In genomic region chr9:136082496-136083361, GRCh38 we compare ENCODE assay signal across 20 cellular contexts. TPM values are rescaled to one million over a fixed set of nuclear protein-coding genes. Genes with fewer than 3 reads are reported as not detected.
DNase-seq lines count a peak whose midpoint lies in the region; ATAC-seq and TF ChIP-seq lines count a peak whose summit lies in the region.
"Had no signal": no experiment of that assay in that cellular context is flagged by ENCODE, and none has a peak within 500 bp of the region (broad histone marks: within the 10 kb centered on the region; RNA-seq: fewer than 3 reads in every experiment).

No MANE protein-coding gene starts in this region.

- H3K27me3 Mint-ChIP-seq in activated T-cell treated with anti-CD3 and anti-CD28 coated beads, Interleukin-2, amount 50 U/mL, for 4 hours (ENCODE audit: low read depth), result no peaks in the 10 kb centered on the region
- H3K27me3 Mint-ChIP-seq: activated CD4-positive, alpha-beta memory T cell treated with anti-CD3 and anti-CD28 coated beads, Interleukin-2, amount 10 ng/mL, durations not matched to agents 7 days and 5 days; progenitor cell of endocrine pancreas; stimulated activated naive CD8-positive, alpha-beta T cell treated with anti-CD3 and anti-CD28 coated beads, Interleukin-15, amount 100 ng/mL, for 72 hours had no signal

- 64% methylated on average over 12 of the region's 34 CpGs; no CpG with 5 or more reads in 1 of the 2 donors for WGBS in gastroesophageal sphincter (ENCODE audit: low coverage in 1 of 2), 2 donors

- POLR2A ChIA-PET in RWPE1 (lab: Yijun Ruan, JAX; ENCODE audit: low non-redundant PET), result no interaction called here

- DNase-seq in Daoy (ENCODE audit: low read depth) (peak; percentile 4), RWPE1 (ENCODE audit: low spot score) (no peak), NCI-H1694 treated with DMSO at 0.1 percent for 48 hours (lab: John Stamatoyannopoulos, UW) (no peak), GF-D8 (lab: John Stamatoyannopoulos, UW) (no peak)
- DNase-seq in activated T-cell treated with anti-CD3 and anti-CD28 coated beads, Interleukin-2, amount 50 U/mL, for 4 hours, result no peak
- DNase-seq: activated CD4-positive, alpha-beta memory T cell treated with anti-CD3 and anti-CD28 coated beads, Interleukin-2, amount 10 ng/mL, durations not matched to agents 7 days and 5 days; activated naive CD4-positive, alpha-beta T cell treated with anti-CD3 and anti-CD28 coated beads for 36 hours; central memory CD4-positive, alpha-beta T cell; MM.1S; natural killer cell; NCI-H187; NCI-H446; stimulated activated CD4-positive, alpha-beta T cell treated with anti-CD3 and anti-CD28 coated beads, Interleukin-2, amount 100 ng/mL, for 48 hours; stimulated activated naive CD8-positive, alpha-beta T cell treated with anti-CD3 and anti-CD28 coated beads, Interleukin-15, amount 100 ng/mL, for 72 hours; transverse colon had no signal

- TF ChIP-seq POLR2A in gastroesophageal sphincter (IDR thresholded peaks at IDR 0.05), result no peak

- H3K9ac ChIP-seq in rectal smooth muscle tissue (ENCODE audit: low read length), result no peak overlapping the region

- no peak for ATAC-seq in gastroesophageal sphincter
- ATAC-seq in activated T-cell treated with anti-CD3 and anti-CD28 coated beads, Interleukin-2, amount 50 U/mL, for 4 hours, result no peak
- ATAC-seq: natural killer cell; Panc1; stimulated activated naive CD8-positive, alpha-beta T cell treated with anti-CD3 and anti-CD28 coated beads, Interleukin-15, amount 100 ng/mL, for 72 hours had no signal

- peaks cover 10 to 100% (median 72%) of the 10 kb centered on the region in 3 donors for H3K4me1 ChIP-seq in gastroesophageal sphincter
- H3K4me1 ChIP-seq in rectal smooth muscle tissue (ENCODE audit: control insufficient read depth, insufficient read depth, low read length), result peaks cover 52% of the 10 kb centered on the region

- H3K27me3 ChIP-seq in gastroesophageal sphincter (no peaks in the 10 kb centered on the region), rectal smooth muscle tissue (ENCODE audit: control insufficient read depth, insufficient read depth, low read length) (no peaks in the 10 kb centered on the region)
- H3K27me3 ChIP-seq: transverse colon had no signal

- no peaks in the 10 kb centered on the region for H3K9me3 ChIP-seq in gastroesophageal sphincter
- H3K9me3 ChIP-seq: transverse colon had no signal

- H3K36me3 Mint-ChIP-seq in activated T-cell treated with anti-CD3 and anti-CD28 coated beads, Interleukin-2, amount 50 U/mL, for 4 hours (ENCODE audit: insufficient read depth), result peaks cover 2% of the 10 kb centered on the region
- H3K36me3 Mint-ChIP-seq: natural killer cell had no signal

- peaks cover 0 to 14% of the 10 kb centered on the region in 2 donors for H3K36me3 ChIP-seq in gastroesophageal sphincter
- no peaks in the 10 kb centered on the region for H3K36me3 ChIP-seq in rectal smooth muscle tissue (ENCODE audit: control insufficient read depth, insufficient read depth, low read length)
- H3K36me3 ChIP-seq: transverse colon had no signal

- H3K9me3 Mint-ChIP-seq in activated T-cell treated with anti-CD3 and anti-CD28 coated beads, Interleukin-2, amount 50 U/mL, for 4 hours, result no peaks in the 10 kb centered on the region
- H3K9me3 Mint-ChIP-seq: activated CD4-positive, alpha-beta memory T cell treated with anti-CD3 and anti-CD28 coated beads, Interleukin-2, amount 10 ng/mL, durations not matched to agents 7 days and 5 days; activated naive CD4-positive, alpha-beta T cell treated with anti-CD3 and anti-CD28 coated beads for 36 hours; natural killer cell; stimulated activated naive CD8-positive, alpha-beta T cell treated with anti-CD3 and anti-CD28 coated beads, Interleukin-15, amount 100 ng/mL, for 72 hours had no signal

- H3K4me3 ChIP-seq in gastroesophageal sphincter (no peak overlapping the region), rectal smooth muscle tissue (ENCODE audit: low read length) (no peak overlapping the region)
- H3K4me3 ChIP-seq: smooth muscle cell, transverse colon had no signal

- TF ChIP-seq EP300 in gastroesophageal sphincter (IDR thresholded peaks at IDR 0.05), result no peak

- TF ChIP-seq CTCF in RWPE1 (conservative IDR thresholded peaks at IDR 0.05; ENCODE audit: low read depth) (no peak), gastroesophageal sphincter (IDR thresholded peaks at IDR 0.05) (no peak)

- 0 out of 2 replicates have a peak overlapping the region, but pooled peaks have one; percentile 80 for H3K27ac ChIP-seq in RWPE1
- peak overlapping the region in 3 of 4 donors; percentile 69 to 81 (median 78) for H3K27ac ChIP-seq in gastroesophageal sphincter
- H3K27ac ChIP-seq in rectal smooth muscle tissue (ENCODE audit: low read depth, low read length), result peak overlapping the region; percentile 70

- H3K4me3 Mint-ChIP-seq in activated T-cell treated with anti-CD3 and anti-CD28 coated beads, Interleukin-2, amount 50 U/mL, for 4 hours, result no peak overlapping the region
- H3K4me3 Mint-ChIP-seq: activated CD4-positive, alpha-beta memory T cell treated with anti-CD3 and anti-CD28 coated beads, Interleukin-2, amount 10 ng/mL, durations not matched to agents 7 days and 5 days; activated naive CD4-positive, alpha-beta T cell treated with anti-CD3 and anti-CD28 coated beads for 36 hours; natural killer cell; stimulated activated naive CD8-positive, alpha-beta T cell treated with anti-CD3 and anti-CD28 coated beads, Interleukin-15, amount 100 ng/mL, for 72 hours had no signal

- peaks cover 5% of the 10 kb centered on the region for H3K4me1 Mint-ChIP-seq in activated T-cell treated with anti-CD3 and anti-CD28 coated beads, Interleukin-2, amount 50 U/mL, for 4 hours (ENCODE audit: low read depth)

- CTCF ChIA-PET in RWPE1 (lab: Yijun Ruan, JAX), result interaction anchor here (0.6 to 1.7 kb wide), 4 partner anchors 40 to 120 kb away, joined by 3 to 8 read pairs (median 4); no protein-coding TSS in a partner anchor

RNA-seq across cellular contexts. Expression of gene NACC2, which starts 12.4 kb away (rescaled TPM):
- 10.9 and 11.5 TPM in 2 replicates for total RNA-seq in Daoy (2014; rRNA removed; shearing (Covaris generic))
- total RNA-seq in gastroesophageal sphincter, result 100 to 1,000 TPM in 3 of 4 donors, 10 to 100 TPM in 1; 71.4 to 209 (median 110) TPM
- 1 to 10 TPM; 5.9 to 6.2 (median 6.0) TPM for total RNA-seq in activated T-cell treated with anti-CD3 and anti-CD28 coated beads, Interleukin-2, amount 50 U/mL, for 4 hours

RNA-seq across cellular contexts. Expression of gene TMEM250, which starts 35.9 kb away (rescaled TPM):
- 37.5 and 49.5 TPM in 2 replicates for total RNA-seq in Daoy (2014; rRNA removed; shearing (Covaris generic))
- 10 to 100 TPM; 28.7 to 66.1 (median 45.3) TPM for total RNA-seq in gastroesophageal sphincter
- total RNA-seq in activated T-cell treated with anti-CD3 and anti-CD28 coated beads, Interleukin-2, amount 50 U/mL, for 4 hours, result 10 to 100 TPM; 46.3 to 47.4 (median 46.5) TPM
